1 cellular context compared by ENCODE assay signal in genomic region chr10:91907914-91908357, GRCh38.
TF ChIP-seq lines count a peak whose summit lies in the region.

No MANE protein-coding gene starts in this region.

TF ChIP-seq in H1, 55 proteins besides CTCF, POLR2A, EP300 and RAD21 (continued from another document):
- no peak for TF ChIP-seq MAFK (IDR thresholded peaks at IDR 0.05; ENCODE audit: low read depth, low read length)
- TF ChIP-seq RXRA (IDR thresholded peaks at IDR 0.05; ENCODE audit: insufficient read depth, low read depth, low read length): no peak
- no peak for TF ChIP-seq SAP30 (IDR thresholded peaks at IDR 0.05; ENCODE audit: insufficient read depth, insufficient replicate concordance, low read length)
- no peak for TF ChIP-seq ZNF274 (IDR thresholded peaks at IDR 0.05; ENCODE audit: borderline replicate concordance, extremely low read depth, low read length)
- no peak for TF ChIP-seq TAF1 (IDR thresholded peaks at IDR 0.05; ENCODE audit: low read depth, low read length)
